In genomic region chr12:12645485-12645884, GRCh38 we compare ENCODE assay signal across 7 cellular contexts. TPM values are rescaled to one million over a fixed set of nuclear protein-coding genes. Genes with fewer than 3 reads are reported as not detected.
DNase-seq lines count a peak whose midpoint lies in the region; ATAC-seq and TF ChIP-seq lines count a peak whose summit lies in the region.

No MANE protein-coding gene starts in this region.

- CTCF ChIA-PET in PC-3 (lab: Charles Lee), result interaction anchor here (0.5 kb wide), 1 partner anchor 296 kb away, joined by 3 read pairs; no protein-coding TSS in a partner anchor

- H3K27me3 ChIP-seq in PC-3 (ENCODE audit: low read length), result no peaks in the 10 kb centered on the region
- no peaks in the 10 kb centered on the region for H3K27me3 ChIP-seq in ascending aorta
- no peaks in the 10 kb centered on the region for H3K27me3 ChIP-seq in mesenchymal stem cell (ENCODE audit: control insufficient read depth in 1 of 2, insufficient read depth in 1 of 2, low read length in 2 of 2)

- H3K79me2 ChIP-seq in PC-3 (ENCODE audit: low read length), result no peaks in the 10 kb centered on the region

- WGBS in mesenchymal stem cell, result 86% methylated on average over 3 of the region's 3 CpGs

- H3K23ac ChIP-seq in mesenchymal stem cell (ENCODE audit: low read length in 2 of 2), result no peak overlapping the region

- H4K91ac ChIP-seq in mesenchymal stem cell (ENCODE audit: low read length), result no peak overlapping the region

- no peak overlapping the region for H4K8ac ChIP-seq in mesenchymal stem cell (ENCODE audit: low read length)

- peak; percentile 75 for TF ChIP-seq CTCF in GM12864 (IDR thresholded peaks at IDR 0.05; ENCODE audit: low read depth, low read length, missing control alignments)
- TF ChIP-seq CTCF in PC-3 (conservative IDR thresholded peaks at IDR 0.05; ENCODE audit: low read depth, low read length), result peak; percentile 63
- peak; percentile 8 to 42 (median 33) for TF ChIP-seq CTCF in ascending aorta (IDR thresholded peaks at IDR 0.05)

- no peak overlapping the region for H2BK120ac ChIP-seq in mesenchymal stem cell (ENCODE audit: low read depth, low read length)

- H3K4me1 ChIP-seq in PC-3 (ENCODE audit: insufficient read depth, low read length) (peaks cover 19% of the 10 kb centered on the region), ascending aorta (no peaks in the 10 kb centered on the region), mesenchymal stem cell (ENCODE audit: control insufficient read depth, insufficient read depth, low read depth, low read length) (peaks cover 2% of the 10 kb centered on the region)

- H3K9me3 ChIP-seq in PC-3 (ENCODE audit: low read length), result peaks cover 10% of the 10 kb centered on the region
- H3K9me3 ChIP-seq in ascending aorta, result peaks cover 15 to 26% of the 10 kb centered on the region in 2 donors
- peaks cover 39% of the 10 kb centered on the region for H3K9me3 ChIP-seq in mesenchymal stem cell (ENCODE audit: control insufficient read depth, low read length)

- H2BK12ac ChIP-seq in mesenchymal stem cell (ENCODE audit: low read length in 2 of 2), result no peak overlapping the region

- no peaks in the 10 kb centered on the region for H4K20me1 ChIP-seq in PC-3 (ENCODE audit: low read length)

- intact Hi-C loops in PC-3 (cut with micrococcal nuclease) (loop anchor here (5.0 kb wide), 1 partner anchor 33 kb away; the partner anchor contains the start of gene CREBL2), ascending aorta (cut with DNase I) (loop anchor here (2.0 kb wide), 1 partner anchor 49 kb away; no protein-coding TSS in a partner anchor)

- H3K9me2 ChIP-seq in PC-3 (replicated peaks; ENCODE audit: low read length), result no peaks in the 10 kb centered on the region

- H3K18ac ChIP-seq in mesenchymal stem cell (ENCODE audit: low read depth in 1 of 2, low read length in 2 of 2), result no peak overlapping the region

- H2BK15ac ChIP-seq in mesenchymal stem cell (ENCODE audit: low read depth, poor library complexity, severe bottlenecking), result no peak overlapping the region

- no peaks in the 10 kb centered on the region for H3K79me1 ChIP-seq in mesenchymal stem cell (replicated peaks; ENCODE audit: low read length, poor library complexity, severe bottlenecking)

- H3K4me3 ChIP-seq in GM12864 (ENCODE audit: low read depth, low read length) (peak overlapping the region; percentile 31; the same call in 1 of the 2 replicates), PC-3 (ENCODE audit: low read length) (no peak overlapping the region), ascending aorta (no peak overlapping the region), mesenchymal stem cell (ENCODE audit: insufficient read depth in 1 of 2, low read depth in 1 of 2, low read length in 2 of 2) (no peak overlapping the region)

- H2AK5ac ChIP-seq in mesenchymal stem cell (ENCODE audit: low read length, severe bottlenecking), result no peak overlapping the region

- no peaks in the 10 kb centered on the region for H3F3A ChIP-seq in PC-3 (ENCODE audit: low read length, unreplicated experiment)

- H3K36me3 ChIP-seq in PC-3 (ENCODE audit: low read depth, low read length) (peaks cover 9% of the 10 kb centered on the region), ascending aorta (peaks cover 18 to 33% of the 10 kb centered on the region in 2 donors), mesenchymal stem cell (ENCODE audit: control insufficient read depth in 1 of 2, insufficient read depth in 2 of 2, low read depth in 1 of 2, low read length in 2 of 2) (peaks cover 4 to 37% of the 10 kb centered on the region in 2 experiments)

- H2AFZ ChIP-seq in PC-3 (ENCODE audit: low read length) (no peak overlapping the region), mesenchymal stem cell (ENCODE audit: low read depth, low read length) (no peak overlapping the region)

- no peak overlapping the region for H2BK5ac ChIP-seq in mesenchymal stem cell (ENCODE audit: low read depth, low read length, poor library complexity, severe bottlenecking)

- DNase-seq in GM12864 (ENCODE audit: low read depth), result peak; percentile 59
- peak; percentile 28 for DNase-seq in PC-3
- no peak for DNase-seq in ascending aorta (ENCODE audit: low spot score in 2 of 2)
- peak; percentile 26 for DNase-seq in mesenchymal stem cell
- no peak for DNase-seq in C1 segment of cervical spinal cord (lab: John Stamatoyannopoulos, UW)

- H3K4me2 ChIP-seq in PC-3 (ENCODE audit: low read length) (peak overlapping the region; percentile 12; the same call in 1 of the 2 replicates), mesenchymal stem cell (ENCODE audit: low read length, poor library complexity, severe bottlenecking) (no peak overlapping the region)

- POLR2A ChIA-PET in PC-3 (lab: Charles Lee; ENCODE audit: unreplicated experiment), result interaction anchor here (0.6 kb wide), 1 partner anchor 283 kb away, joined by 3 read pairs; no protein-coding TSS in a partner anchor

- BruUV-seq in PC-3 (replicated peaks; lab: Mats Ljungman, UMichigan), result no TSS peak

- H3K9ac ChIP-seq in PC-3 (ENCODE audit: low read length) (peak overlapping the region; percentile 40), mesenchymal stem cell (ENCODE audit: low read length) (no peak overlapping the region)

- no peak overlapping the region for H3K4ac ChIP-seq in mesenchymal stem cell (ENCODE audit: low read depth in 1 of 2, low read length in 2 of 2)

- H3K14ac ChIP-seq in mesenchymal stem cell (ENCODE audit: low read length in 2 of 2), result no peak overlapping the region

- ATAC-seq in GM21786 (IDR thresholded peaks at IDR 0.05; ENCODE audit: unreplicated experiment), result peak; percentile 41
- peak; percentile 40 for ATAC-seq in PC-3
- ATAC-seq in esophagus mucosa, result no peak

- peak overlapping the region; percentile 82 for H3K27ac ChIP-seq in PC-3 (ENCODE audit: low read length)
- H3K27ac ChIP-seq in ascending aorta, result no peak overlapping the region
- H3K27ac ChIP-seq in mesenchymal stem cell (ENCODE audit: low read length, poor library complexity, severe bottlenecking), result no peak overlapping the region

RNA-seq across cellular contexts. Expression of gene CREBL2, which starts 33.8 kb away (rescaled TPM):
- 11.7 and 14.2 TPM in 2 replicates for total RNA-seq in PC-3 (2014; rRNA removed)
- 19.4 TPM for total RNA-seq in ascending aorta
- 18.3 TPM for polyA plus RNA-seq in mesenchymal stem cell (2013, experiment 1 of 2)
- 19.9 TPM for polyA plus RNA-seq in mesenchymal stem cell (2013, experiment 2 of 2)
- total RNA-seq in esophagus mucosa, result 9.2 TPM

RNA-seq across cellular contexts. Expression of gene GPR19, which starts 50.5 kb away (rescaled TPM):
- total RNA-seq in PC-3 (2014; rRNA removed) (0.52 and 2.1 TPM in 2 replicates), ascending aorta (not detected), esophagus mucosa (0.36 TPM)
- 0.28 TPM for polyA plus RNA-seq in mesenchymal stem cell (2013, experiment 1 of 2)
- polyA plus RNA-seq in mesenchymal stem cell (2013, experiment 2 of 2), result 0.22 TPM

Comparison
In these comparisons a context has a peak if more than half of its experiments do, and no peak if none do; other contexts are left out.
1. DNase-seq: peak in GM12864 (single experiment), PC-3 (single experiment) and mesenchymal stem cell (single experiment); none in ascending aorta (0 of 2) and C1 segment of cervical spinal cord (0 of 14).
2. Peak in every context shown above with its lines, with median percentiles within 50 percentile points of each other: CTCF ChIP-seq.